In the genomic region with DNA sequence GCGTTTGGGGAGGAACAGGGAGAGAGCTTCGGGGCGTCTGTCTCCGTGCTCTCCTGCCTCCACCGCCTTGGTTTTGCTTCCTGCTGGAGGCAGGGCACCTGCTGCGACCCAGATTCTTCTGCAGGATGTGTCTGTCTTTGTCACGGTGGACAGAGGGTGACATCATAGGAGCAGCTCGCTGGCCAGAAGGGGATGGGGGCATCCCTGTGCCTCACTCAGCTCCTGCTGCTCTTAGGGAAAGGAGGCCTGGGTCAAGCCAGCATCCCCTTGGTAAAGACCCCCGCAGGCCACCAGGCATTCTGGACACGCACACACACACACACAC, we compare ENCODE assay signal across 2 cellular contexts.
TF ChIP-seq lines count a peak whose summit lies in the region.

No MANE protein-coding gene starts in this region.

TF ChIP-seq in IMR-90, 13 proteins besides CTCF, POLR2A, EP300 and RAD21:
- TF ChIP-seq, protein P1, sequence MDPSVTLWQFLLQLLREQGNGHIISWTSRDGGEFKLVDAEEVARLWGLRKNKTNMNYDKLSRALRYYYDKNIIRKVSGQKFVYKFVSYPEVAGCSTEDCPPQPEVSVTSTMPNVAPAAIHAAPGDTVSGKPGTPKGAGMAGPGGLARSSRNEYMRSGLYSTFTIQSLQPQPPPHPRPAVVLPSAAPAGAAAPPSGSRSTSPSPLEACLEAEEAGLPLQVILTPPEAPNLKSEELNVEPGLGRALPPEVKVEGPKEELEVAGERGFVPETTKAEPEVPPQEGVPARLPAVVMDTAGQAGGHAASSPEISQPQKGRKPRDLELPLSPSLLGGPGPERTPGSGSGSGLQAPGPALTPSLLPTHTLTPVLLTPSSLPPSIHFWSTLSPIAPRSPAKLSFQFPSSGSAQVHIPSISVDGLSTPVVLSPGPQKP (IDR thresholded peaks at IDR 0.05; ENCODE audit: borderline replicate concordance, low read depth, low read length): no peak
- TF ChIP-seq NFE2L2 (IDR thresholded peaks at IDR 0.05; ENCODE audit: low read depth, low read length) (no peak), RCOR1 (IDR thresholded peaks at IDR 0.05; ENCODE audit: insufficient replicate concordance, low read length) (no peak), CEBPB (IDR thresholded peaks at IDR 0.05; ENCODE audit: low read depth, low read length) (no peak), RFX5 (IDR thresholded peaks at IDR 0.05; ENCODE audit: low read depth, low read length) (no peak), SMC3 (IDR thresholded peaks at IDR 0.05; ENCODE audit: low read depth, low read length) (no peak), MXI1 (IDR thresholded peaks at IDR 0.05; ENCODE audit: borderline replicate concordance, low read depth, low read length) (no peak), BHLHE40 (IDR thresholded peaks at IDR 0.05; ENCODE audit: low read depth, low read length) (no peak), CHD1 (IDR thresholded peaks at IDR 0.05; ENCODE audit: low read depth, low read length) (no peak)
- TF ChIP-seq, protein P2, sequence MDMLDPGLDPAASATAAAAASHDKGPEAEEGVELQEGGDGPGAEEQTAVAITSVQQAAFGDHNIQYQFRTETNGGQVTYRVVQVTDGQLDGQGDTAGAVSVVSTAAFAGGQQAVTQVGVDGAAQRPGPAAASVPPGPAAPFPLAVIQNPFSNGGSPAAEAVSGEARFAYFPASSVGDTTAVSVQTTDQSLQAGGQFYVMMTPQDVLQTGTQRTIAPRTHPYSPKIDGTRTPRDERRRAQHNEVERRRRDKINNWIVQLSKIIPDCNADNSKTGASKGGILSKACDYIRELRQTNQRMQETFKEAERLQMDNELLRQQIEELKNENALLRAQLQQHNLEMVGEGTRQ (IDR thresholded peaks at IDR 0.05; ENCODE audit: low read depth, low read length): no peak

TF ChIP-seq in H1, 55 proteins besides CTCF, POLR2A, EP300 and RAD21:
- TF ChIP-seq CHD2 (IDR thresholded peaks at IDR 0.05; ENCODE audit: low read length): no peak
- TF ChIP-seq HDAC2 (IDR thresholded peaks at IDR 0.05; ENCODE audit: borderline replicate concordance in 1 of 2, low read depth in 2 of 2, low read length in 2 of 2): no peak
- no peak for TF ChIP-seq POU5F1 (IDR thresholded peaks at IDR 0.05; ENCODE audit: low read depth, low read length)
- no peak for TF ChIP-seq CHD1 (IDR thresholded peaks at IDR 0.05; ENCODE audit: low read depth, low read length)
- no peak for TF ChIP-seq ASH2L (IDR thresholded peaks at IDR 0.05; ENCODE audit: low read length)
- TF ChIP-seq RBBP5 (IDR thresholded peaks at IDR 0.05; ENCODE audit: borderline replicate concordance, low read depth, low read length): no peak
- no peak for TF ChIP-seq SIRT6 (IDR thresholded peaks at IDR 0.05; ENCODE audit: low read length)
- TF ChIP-seq FOSL1 (IDR thresholded peaks at IDR 0.05; ENCODE audit: insufficient read depth, low read depth, low read length): no peak
- TF ChIP-seq KDM5A (IDR thresholded peaks at IDR 0.05; ENCODE audit: low read length): no peak
- TF ChIP-seq, protein P3, sequence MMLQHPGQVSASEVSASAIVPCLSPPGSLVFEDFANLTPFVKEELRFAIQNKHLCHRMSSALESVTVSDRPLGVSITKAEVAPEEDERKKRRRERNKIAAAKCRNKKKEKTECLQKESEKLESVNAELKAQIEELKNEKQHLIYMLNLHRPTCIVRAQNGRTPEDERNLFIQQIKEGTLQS (IDR thresholded peaks at IDR 0.05; ENCODE audit: insufficient read depth, low read depth, low read length): no peak
- TF ChIP-seq HDAC6 (IDR thresholded peaks at IDR 0.05; ENCODE audit: low read depth, low read length): no peak
- TF ChIP-seq ZNF274 (IDR thresholded peaks at IDR 0.05; ENCODE audit: borderline replicate concordance, extremely low read depth, low read length): no peak
- TF ChIP-seq SIX5 (IDR thresholded peaks at IDR 0.05; ENCODE audit: low read depth, low read length): no peak
- no peak for TF ChIP-seq GABPA (IDR thresholded peaks at IDR 0.05; ENCODE audit: borderline replicate concordance, insufficient read depth, low read length)
- TF ChIP-seq BCL11A (IDR thresholded peaks at IDR 0.05; ENCODE audit: low read depth in 2 of 2, low read length in 2 of 2): no peak
- TF ChIP-seq, protein P2 (IDR thresholded peaks at IDR 0.05; ENCODE audit: low read length): no peak
- TF ChIP-seq TAF1 (IDR thresholded peaks at IDR 0.05; ENCODE audit: low read depth, low read length): no peak
- TF ChIP-seq NRF1 (IDR thresholded peaks at IDR 0.05; ENCODE audit: low read depth, low read length): no peak
- TF ChIP-seq RFX5 (IDR thresholded peaks at IDR 0.05; ENCODE audit: borderline replicate concordance, low read depth, low read length): no peak
- no peak for TF ChIP-seq BACH1 (IDR thresholded peaks at IDR 0.05; ENCODE audit: low read length)
